ENCODE assay signal across 16 cellular contexts in the genomic region with DNA sequence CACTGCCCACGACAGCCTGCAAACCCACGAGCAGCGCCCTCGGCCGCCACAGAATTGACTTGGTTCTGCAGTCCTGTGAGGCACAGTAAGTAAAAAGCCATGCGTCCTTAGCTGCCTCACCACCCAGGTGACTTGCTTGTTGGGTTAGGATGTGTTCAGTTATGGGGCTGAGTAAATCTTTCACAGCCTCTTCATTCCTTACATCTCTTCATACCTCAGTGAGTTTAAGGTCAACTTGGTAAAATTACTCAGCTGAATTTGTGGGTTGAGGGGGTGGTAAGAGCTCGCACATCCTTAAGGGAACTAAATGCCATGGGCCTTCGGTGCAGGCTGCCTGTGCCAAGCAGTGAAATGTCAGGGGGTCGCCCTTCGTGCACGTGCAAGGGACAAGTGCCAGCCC.
"Had no signal": no experiment of that assay in that cellular context is flagged by ENCODE, and none has a peak within 500 bp of the region (broad histone marks: within the 10 kb centered on the region; RNA-seq: fewer than 3 reads in every experiment).

No MANE protein-coding gene starts in this region.

- H3K27me3 ChIP-seq: brain microvascular endothelial cell, ovary, transverse colon, vagina had no signal

- H3K4me1 ChIP-seq: transverse colon, vagina had no signal

- H3K4me2 ChIP-seq: neural progenitor cell had no signal

- ATAC-seq: activated CD8-positive, alpha-beta memory T cell treated with anti-CD3 and anti-CD28 coated beads, Interleukin-2, amount 10 ng/mL, durations not matched to agents 7 days and 5 days; left lobe of liver had no signal

- H3K9ac ChIP-seq: neural progenitor cell had no signal

- H3K9me3 ChIP-seq: ovary, transverse colon, vagina had no signal

- H3K4me3 ChIP-seq: coronary artery, neural progenitor cell, ovary, transverse colon, vagina had no signal

- H3K36me3 ChIP-seq: brain microvascular endothelial cell, neural progenitor cell, ovary, transverse colon, vagina had no signal

- DNase-seq: activated CD4-positive, alpha-beta T cell treated with anti-CD3 and anti-CD28 coated beads for 1 hour; activated CD4-positive, alpha-beta T cell treated with anti-CD3 and anti-CD28 coated beads, Interleukin-2, amount 50 U/mL, for 4 hours; activated CD8-positive, alpha-beta memory T cell treated with anti-CD3 and anti-CD28 coated beads, Interleukin-2, amount 10 ng/mL, durations not matched to agents 7 days and 5 days; activated effector memory CD4-positive, alpha-beta T cell treated with anti-CD3 and anti-CD28 coated beads, Interleukin-2, amount 50 U/mL, for 16 hours; activated T-cell treated with anti-CD3 and anti-CD28 coated beads, Interleukin-2, amount 50 U/mL, for 1 hour; brain microvascular endothelial cell; foreskin fibroblast; ovary; stimulated activated naive CD4-positive, alpha-beta T cell; transverse colon had no signal

- FAIRE-seq: endothelial cell of umbilical vein had no signal

- H3K27ac ChIP-seq: brain microvascular endothelial cell, coronary artery, neural progenitor cell, ovary, transverse colon, vagina, VCaP had no signal
